8 cellular contexts compared by ENCODE assay signal in the genomic region with DNA sequence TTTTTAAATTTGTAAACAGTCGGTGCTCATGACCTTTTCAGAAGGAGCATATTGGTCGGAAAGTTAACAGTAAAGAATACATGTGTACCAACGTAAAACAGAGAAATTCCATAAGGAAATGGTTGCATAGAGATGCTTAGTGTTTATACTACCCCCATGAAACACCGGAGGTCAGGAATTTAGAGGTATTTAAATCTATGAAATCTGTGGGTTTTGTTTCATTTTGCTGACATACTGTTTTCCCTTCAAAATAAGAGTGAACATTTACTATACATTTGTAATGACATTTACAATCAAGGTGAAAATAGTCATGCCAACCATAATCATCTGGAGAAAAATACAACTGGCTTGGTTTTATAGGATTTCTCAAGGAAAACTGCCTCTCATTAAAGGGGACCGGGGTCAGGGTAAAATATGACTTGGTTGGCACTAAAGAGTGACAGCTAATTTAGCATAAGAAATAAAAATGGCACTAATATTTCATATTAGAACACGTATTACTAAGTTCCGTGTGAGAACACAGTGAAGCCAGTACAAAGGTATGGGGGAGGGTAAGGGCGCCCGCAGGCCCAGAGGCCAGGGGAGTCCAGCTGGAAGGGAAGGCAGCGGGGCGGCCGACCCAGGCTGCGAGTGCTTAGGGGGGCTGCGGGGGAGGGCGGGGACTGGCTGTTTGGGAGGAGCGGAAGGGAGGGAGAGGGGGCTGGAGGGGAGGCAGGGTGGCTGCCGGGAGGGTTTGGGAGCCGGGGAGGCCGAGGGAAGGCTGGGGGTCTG. TPM values are rescaled to one million over a fixed set of nuclear protein-coding genes. Genes with fewer than 3 reads are reported as not detected.
DNase-seq lines count a peak whose midpoint lies in the region; ATAC-seq, FAIRE-seq and TF ChIP-seq lines count a peak whose summit lies in the region.

No MANE protein-coding gene starts in this region.

- peaks cover 35% of the 10 kb centered on the region for H3K79me2 ChIP-seq in keratinocyte (ENCODE audit: control insufficient read depth, insufficient read depth, low read length)

- no peaks in the 10 kb centered on the region for H3K36me3 ChIP-seq in CD8-positive, alpha-beta memory T cell (ENCODE audit: insufficient read depth, low read length)
- peaks cover 6 to 8% of the 10 kb centered on the region in 2 experiments for H3K36me3 ChIP-seq in keratinocyte (ENCODE audit: control insufficient read depth in 2 of 2, extremely low read depth in 1 of 2, insufficient read depth in 2 of 2, low read length in 2 of 2)

- peak in 2 of 5 donors; percentile 3 to 30 for DNase-seq in CD8-positive, alpha-beta memory T cell
- DNase-seq in RWPE1 (ENCODE audit: low spot score), result peak; percentile 44
- peak; percentile 46 for DNase-seq in cerebellar cortex (ENCODE audit: low spot score)
- DNase-seq in keratinocyte (ENCODE audit: low read depth, low spot score), result no peak
- DNase-seq in stimulated activated CD8-positive, alpha-beta memory T cell treated with anti-CD3 and anti-CD28 coated beads, Interleukin-7, amount 100 ng/mL, for 48 hours (ENCODE audit: extremely low read depth in 1 of 2, low read depth in 1 of 2), result peak; percentile 26 to 45

- peak overlapping the region; percentile 94 to 100 (median 100) for H3K27ac Mint-ChIP-seq in CD8-positive, alpha-beta memory T cell

- H3K9me1 ChIP-seq in keratinocyte (ENCODE audit: control insufficient read depth, extremely low read depth, insufficient read depth, low read length), result no peaks in the 10 kb centered on the region

- H3K4me2 ChIP-seq in keratinocyte (ENCODE audit: control insufficient read depth, extremely low read depth, insufficient read depth, low read depth, low read length), result peak overlapping the region; percentile 72

- no peaks in the 10 kb centered on the region for H3K27me3 ChIP-seq in CD8-positive, alpha-beta memory T cell (ENCODE audit: insufficient read depth, low read length, poor library complexity, severe bottlenecking)
- H3K27me3 ChIP-seq in keratinocyte (ENCODE audit: control insufficient read depth, extremely low read depth, insufficient read depth, low read length), result no peaks in the 10 kb centered on the region

- CTCF ChIA-PET in CD8-positive, alpha-beta memory T cell (lab: Charles Lee), result interaction anchor here (1.0 to 5.7 kb wide), 10 partner anchors 10 to 226 kb away, joined by 3 to 49 read pairs (median 8); partner anchors contain the start of genes CLASP1, NIFK and TSN
- CTCF ChIA-PET in RWPE1 (lab: Yijun Ruan, JAX), result no interaction called here

- no peaks in the 10 kb centered on the region for H4K20me1 ChIP-seq in keratinocyte (ENCODE audit: control insufficient read depth, extremely low read depth, insufficient read depth, low read length)

- H2AFZ ChIP-seq in keratinocyte (ENCODE audit: control insufficient read depth, low read length), result no peak overlapping the region

- no peaks in the 10 kb centered on the region for H3K27me3 Mint-ChIP-seq in CD8-positive, alpha-beta memory T cell

- TF ChIP-seq CTCF in RWPE1 (conservative IDR thresholded peaks at IDR 0.05; ENCODE audit: low read depth) (no peak), keratinocyte (optimal IDR thresholded peaks at IDR 0.05 in 1 of 3, IDR thresholded peaks at IDR 0.05 in 1 of 3, conservative IDR thresholded peaks at IDR 0.05 in 1 of 3; ENCODE audit: extremely low read depth in 1 of 3, insufficient read depth in 2 of 3, low read length in 3 of 3) (no peak)

- POLR2A ChIA-PET in CD8-positive, alpha-beta memory T cell (lab: Charles Lee), result interaction anchor here (1.4 to 3.0 kb wide), 5 partner anchors 11 to 207 kb away, joined by 4 to 30 read pairs (median 21); partner anchors contain the start of genes CLASP1 and NIFK
- POLR2A ChIA-PET in RWPE1 (lab: Yijun Ruan, JAX; ENCODE audit: low non-redundant PET), result interaction anchor here (0.5 to 0.6 kb wide), 2 partner anchors 120 kb away, joined by 3 read pairs; partner anchors contain the start of gene CLASP1

- H3K4me3 ChIP-seq in CD8-positive, alpha-beta memory T cell (ENCODE audit: low read length), result peak overlapping the region; percentile 66
- H3K4me3 ChIP-seq in keratinocyte (ENCODE audit: control insufficient read depth in 2 of 3, extremely low read depth in 1 of 3, insufficient read depth in 2 of 3, low read depth in 1 of 3, low read length in 3 of 3), result peak overlapping the region; percentile 84 to 93 (median 85)

- FAIRE-seq in keratinocyte (lab: Jason Lieb, UNC), result no peak

- peaks cover 17% of the 10 kb centered on the region for H3K4me1 ChIP-seq in CD8-positive, alpha-beta memory T cell (ENCODE audit: insufficient read depth, low read length)
- H3K4me1 ChIP-seq in keratinocyte (ENCODE audit: control insufficient read depth, extremely low read depth, insufficient read depth, low read length), result peaks cover 62% of the 10 kb centered on the region

- H3K4me3 Mint-ChIP-seq in CD8-positive, alpha-beta memory T cell, result peak overlapping the region; percentile 86 to 97 (median 97)

- ATAC-seq in GM19372 (IDR thresholded peaks at IDR 0.05; ENCODE audit: low read depth, unreplicated experiment), result peak; percentile 1
- peak; percentile 4 for ATAC-seq in HG03571 (IDR thresholded peaks at IDR 0.05; ENCODE audit: unreplicated experiment)
- ATAC-seq in HG03378 (IDR thresholded peaks at IDR 0.05; ENCODE audit: unreplicated experiment), result no peak

- peaks cover 29 to 66% (median 40%) of the 10 kb centered on the region in 3 donors for H3K4me1 Mint-ChIP-seq in CD8-positive, alpha-beta memory T cell

- dilution Hi-C loops in keratinocyte (cut with MboI; ENCODE audit: extremely low pct_ligation_motif_present, low sequenced_read_pairs), result no loop called here

- no peaks in the 10 kb centered on the region for H3K9me3 ChIP-seq in CD8-positive, alpha-beta memory T cell (ENCODE audit: low read length)
- no peaks in the 10 kb centered on the region for H3K9me3 ChIP-seq in keratinocyte (ENCODE audit: control insufficient read depth, low read depth, low read length)

- peaks cover 0 to 37% (median 0%) of the 10 kb centered on the region in 3 donors for H3K36me3 Mint-ChIP-seq in CD8-positive, alpha-beta memory T cell

- no peaks in the 10 kb centered on the region for H3K9me3 Mint-ChIP-seq in CD8-positive, alpha-beta memory T cell

- peak overlapping the region; percentile 100 for H3K27ac ChIP-seq in CD8-positive, alpha-beta memory T cell (ENCODE audit: low read depth, low read length)
- H3K27ac ChIP-seq in RWPE1 (peak overlapping the region; percentile 100), keratinocyte (ENCODE audit: control insufficient read depth, insufficient read depth, low read length) (peak overlapping the region; percentile 100)

- H3K9ac ChIP-seq in keratinocyte (ENCODE audit: control insufficient read depth, extremely low read depth, insufficient read depth, low read length), result peak overlapping the region; percentile 96

RNA-seq across cellular contexts. Expression of gene RNU4ATAC, which starts 1.1 kb away (rescaled TPM):
- total RNA-seq in CD8-positive, alpha-beta memory T cell, result not detected
- not detected for polyA plus RNA-seq in CD8-positive, alpha-beta memory T cell
- polyA plus RNA-seq in keratinocyte, result not detected in 3 replicates
- not detected for polyA plus RNA-seq in keratinocyte (2011; ENCODE audit: low read depth)
- not detected in 2 replicates for polyA plus RNA-seq in keratinocyte (2011; cell fraction: cytosol; rRNA removed)
- polyA plus RNA-seq in keratinocyte (2011; cell fraction: nucleus; rRNA removed), result not detected in 2 replicates
- polyA plus RNA-seq in keratinocyte (2012; ENCODE audit: low replicate concordance), result not detected in 2 replicates
- under 0.01 TPM in 3 replicates for polyA minus RNA-seq in keratinocyte
- polyA minus RNA-seq in keratinocyte (2011; cell fraction: cytosol; rRNA and poly(A)+ RNA removed), result 1,401 TPM
- polyA minus RNA-seq in keratinocyte (2011; cell fraction: nucleus; rRNA and poly(A)+ RNA removed), result under 0.01 TPM in 2 replicates
